Comparison of ENCODE assay signal across 35 cellular contexts in the genomic region with DNA sequence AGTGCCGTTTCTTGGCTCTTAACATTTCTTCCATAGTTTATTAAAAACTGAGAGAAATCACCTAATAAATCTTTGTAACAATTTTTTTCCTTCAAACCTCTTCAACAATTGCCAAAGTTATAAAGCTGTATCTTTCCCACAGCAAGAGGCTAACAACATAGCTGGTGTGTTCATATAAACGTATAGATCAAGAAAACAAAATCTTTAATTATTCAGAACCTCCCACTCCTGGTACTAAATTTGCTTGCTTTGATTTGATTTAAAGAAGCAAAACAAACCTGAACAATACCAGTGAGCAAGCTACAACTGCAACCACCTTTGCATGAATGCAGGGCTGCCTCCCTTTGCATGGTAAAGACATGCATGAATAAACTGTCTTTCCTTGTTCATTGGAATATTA.
DNase-seq lines count a peak whose midpoint lies in the region; ATAC-seq, FAIRE-seq and TF ChIP-seq lines count a peak whose summit lies in the region.
"Had no signal": no experiment of that assay in that cellular context is flagged by ENCODE, and none has a peak within 500 bp of the region (broad histone marks: within the 10 kb centered on the region; RNA-seq: fewer than 3 reads in every experiment).

No MANE protein-coding gene starts in this region.

- WGBS in A549 (ENCODE audit: missing lambda C conversion rate) = 41% methylated on average over 2 of the region's 2 CpGs
- 0% methylated on average over 2 of the region's 2 CpGs for WGBS in K562 (ENCODE audit: insufficient coverage, low coverage, missing lambda C conversion rate)
- WGBS in endodermal cell (ENCODE audit: insufficient coverage in 1 of 2, insufficient read length in 1 of 2), 2 experiments = 90 to 98% methylated on average over 1 to 2 of the region's 2 CpGs
- WGBS in body of pancreas, 2 donors = 80 to 91% methylated on average over 2 of the region's 2 CpGs

- H3K9me1 ChIP-seq in K562 (ENCODE audit: control insufficient read depth, insufficient read depth, low read length) = no peaks in the 10 kb centered on the region

- no peaks in the 10 kb centered on the region for H3K79me2 ChIP-seq in K562 (ENCODE audit: control insufficient read depth, insufficient read depth, low read length)

- H3K27me3 Mint-ChIP-seq in endodermal cell (ENCODE audit: insufficient read depth) (no peaks in the 10 kb centered on the region), Caco-2 (ENCODE audit: insufficient read depth, unreplicated experiment) (no peaks in the 10 kb centered on the region)
- H3K27me3 Mint-ChIP-seq: CD4-positive, alpha-beta memory T cell; CD4-positive, alpha-beta T cell had no signal

- DNase-seq in A549 (ENCODE audit: low read depth in 1 of 2, low spot score in 1 of 2) = no peak
- DNase-seq in K562 (ENCODE audit: extremely low read depth in 1 of 4, low spot score in 3 of 4) = no peak
- DNase-seq in endodermal cell = no peak
- DNase-seq in NCI-H1105 treated with DMSO at 0.1 percent for 48 hours (lab: John Stamatoyannopoulos, UW) = no peak
- DNase-seq in RKO (ENCODE audit: low spot score) = no peak
- no peak for DNase-seq in Caco-2
- no peak for DNase-seq in body of pancreas
- DNase-seq: 8988T; ACHN; AML-193; BE2C; C1 segment of cervical spinal cord; Calu3; CD4-positive, alpha-beta memory T cell; CD4-positive, alpha-beta T cell; CD4-positive, CD25-positive, alpha-beta regulatory T cell; CD8-positive, alpha-beta memory T cell; CD8-positive, alpha-beta T cell; COR-L47; DMS 273 treated with DMSO at 0.1 percent for 48 hours; DMS153; DMS53; DMS79; DMS79 treated with DMSO at 0.1 percent for 48 hours; DND-41; EL had no signal

- intact Hi-C loops in K562 (cut with micrococcal nuclease) (no loop called here), Caco-2 (cut with micrococcal nuclease; ENCODE audit: unreplicated experiment) (no loop called here), body of pancreas (cut with DNase I) (no loop called here)

- TF ChIP-seq EP300 in A549 (IDR thresholded peaks at IDR 0.05) = no peak
- no peak for TF ChIP-seq EP300 in K562 (IDR thresholded peaks at IDR 0.05; ENCODE audit: low read length)

- peaks cover 19% of the 10 kb centered on the region for H3K9me3 Mint-ChIP-seq in endodermal cell
- peaks cover 18% of the 10 kb centered on the region for H3K9me3 Mint-ChIP-seq in Caco-2 (ENCODE audit: unreplicated experiment)

- ATAC-seq in A549 (no peak), K562 (no peak), body of pancreas (no peak)
- ATAC-seq: CD8-positive, alpha-beta T cell had no signal

- TF ChIP-seq CTCF in A549 (IDR thresholded peaks at IDR 0.05) = no peak
- TF ChIP-seq CTCF in HEK293 (tag by site-specific recombination; IDR thresholded peaks at IDR 0.05) = no peak
- TF ChIP-seq CTCF in K562 (IDR thresholded peaks at IDR 0.05 in 2 of 3, conservative IDR thresholded peaks at IDR 0.05 in 1 of 3; ENCODE audit: insufficient read depth in 2 of 3, low read depth in 1 of 3, low read length in 3 of 3) = no peak
- no peak for TF ChIP-seq CTCF in endodermal cell (conservative IDR thresholded peaks at IDR 0.05)
- TF ChIP-seq CTCF in Caco-2 (IDR thresholded peaks at IDR 0.05; ENCODE audit: insufficient read depth in 1 of 2, low read depth in 1 of 2, low read length in 1 of 2, severe bottlenecking in 1 of 2, unreplicated experiment in 1 of 2) = no peak
- no peak for TF ChIP-seq CTCF in body of pancreas (IDR thresholded peaks at IDR 0.05)

- H3K4me1 ChIP-seq in A549 (no peaks in the 10 kb centered on the region), HEK293 (ENCODE audit: control insufficient read depth, insufficient read depth, low read length) (no peaks in the 10 kb centered on the region), K562 (replicated peaks in 1 of 2; ENCODE audit: control insufficient read depth in 2 of 2, insufficient read depth in 2 of 2, low read length in 2 of 2) (no peaks in the 10 kb centered on the region), endodermal cell (ENCODE audit: control insufficient read depth, insufficient read depth, low read length) (peaks cover 15% of the 10 kb centered on the region), Caco-2 (peaks cover 21% of the 10 kb centered on the region), body of pancreas (peaks cover 13% of the 10 kb centered on the region)
- H3K4me1 ChIP-seq: BE2C had no signal

- H3K27ac Mint-ChIP-seq in endodermal cell (no peak overlapping the region), Caco-2 (ENCODE audit: unreplicated experiment) (no peak overlapping the region)
- H3K27ac Mint-ChIP-seq: B cell; CD14-positive monocyte; CD4-positive, alpha-beta T cell; CD4-positive, CD25-positive, alpha-beta regulatory T cell; CD8-positive, alpha-beta memory T cell; CD8-positive, alpha-beta T cell had no signal

- no peak overlapping the region for H3K27ac ChIP-seq in A549
- H3K27ac ChIP-seq in HEK293 (ENCODE audit: extremely low read depth, low read depth, low read length) = no peak overlapping the region
- H3K27ac ChIP-seq in K562 (ENCODE audit: extremely low read depth, low read depth, low read length) = no peak overlapping the region
- H3K27ac ChIP-seq in endodermal cell (ENCODE audit: low read depth, low read length) = no peak overlapping the region
- H3K27ac ChIP-seq in body of pancreas = no peak overlapping the region
- H3K27ac ChIP-seq: 22Rv1; BLaER1; BLaER1 treated with 17β-estradiol and CSF1 and Interleukin-3, amounts not matched to agents 10 nM and 100 nM; C4-2B had no signal

- FAIRE-seq in A549 (lab: Jason Lieb, UNC) (peak; percentile 23), K562 (lab: Jason Lieb, UNC) (no peak)
- FAIRE-seq: A204.1, D721Med had no signal

- H3K9me3 ChIP-seq in A549 (peaks cover 5% of the 10 kb centered on the region; the same call in 1 of the 3 replicates), HEK293 (ENCODE audit: control insufficient read depth, insufficient read depth, low read depth, low read length) (no peaks in the 10 kb centered on the region), K562 (replicated peaks; ENCODE audit: control insufficient read depth, insufficient read depth, low read depth, low read length) (no peaks in the 10 kb centered on the region), endodermal cell (ENCODE audit: control insufficient read depth, low read length) (peaks cover 29% of the 10 kb centered on the region), Caco-2 (peaks cover 8% of the 10 kb centered on the region; the same call in 1 of the 2 replicates), body of pancreas (no peaks in the 10 kb centered on the region)
- H3K9me3 ChIP-seq: BE2C had no signal

- TF ChIP-seq POLR2A in A549 (IDR thresholded peaks at IDR 0.05; ENCODE audit: low read length) = no peak
- no peak for TF ChIP-seq POLR2A in K562 (conservative IDR thresholded peaks at IDR 0.05)
- no peak for TF ChIP-seq POLR2A in body of pancreas (IDR thresholded peaks at IDR 0.05)

- POLR2A ChIA-PET in A549 (lab: Yijun Ruan, JAX) = no interaction called here
- POLR2A ChIA-PET in HEK293 (lab: Yijun Ruan, JAX) = no interaction called here
- POLR2A ChIA-PET in K562 (lab: Yijun Ruan, JAX) = no interaction called here
- POLR2A ChIA-PET in Caco-2 (lab: Charles Lee) = no interaction called here

- H3K4me3 Mint-ChIP-seq in endodermal cell (no peak overlapping the region), Caco-2 (ENCODE audit: unreplicated experiment) (no peak overlapping the region)
- H3K4me3 Mint-ChIP-seq: B cell; CD14-positive monocyte; CD4-positive, alpha-beta memory T cell; CD4-positive, alpha-beta T cell; CD4-positive, CD25-positive, alpha-beta regulatory T cell; CD8-positive, alpha-beta memory T cell; CD8-positive, alpha-beta T cell had no signal

- in situ Hi-C loops in K562 (cut with MboI) = no loop called here

- TF ChIP-seq RAD21 in A549 (conservative IDR thresholded peaks at IDR 0.05 in 1 of 2, IDR thresholded peaks at IDR 0.05 in 1 of 2) (no peak), K562 (CRISPR knock-in tag; conservative IDR thresholded peaks at IDR 0.05 in 1 of 2, IDR thresholded peaks at IDR 0.05 in 1 of 2) (no peak)

- no peaks in the 10 kb centered on the region for H4K20me1 ChIP-seq in K562 (replicated peaks; ENCODE audit: control insufficient read depth, insufficient read depth, low read length)
- H4K20me1 ChIP-seq: BLaER1; BLaER1 treated with 17β-estradiol and CSF1 and Interleukin-3, amounts not matched to agents 10 nM and 100 nM had no signal

- no peak overlapping the region for H2AFZ ChIP-seq in K562 (ENCODE audit: low read depth, low read length)

- H3K9ac ChIP-seq in K562 (ENCODE audit: insufficient read depth in 1 of 2, low read depth in 2 of 2, low read length in 2 of 2) = no peak overlapping the region
- H3K9ac ChIP-seq in endodermal cell (ENCODE audit: extremely low read depth, low read length, poor library complexity, severe bottlenecking) = no peak overlapping the region
- H3K9ac ChIP-seq: BLaER1; BLaER1 treated with 17β-estradiol and CSF1 and Interleukin-3, amounts not matched to agents 10 nM and 100 nM had no signal

- BruUV-seq in K562 (replicated peaks; lab: Mats Ljungman, UMichigan) (no TSS peak), Caco-2 (replicated peaks; lab: Mats Ljungman, UMichigan) (no TSS peak)

- H3K4me2 ChIP-seq in A549 (no peak overlapping the region), K562 (ENCODE audit: insufficient read depth, low read length) (no peak overlapping the region)
- H3K4me2 ChIP-seq: BLaER1; BLaER1 treated with 17β-estradiol and CSF1 and Interleukin-3, amounts not matched to agents 10 nM and 100 nM had no signal

- H3K4me1 Mint-ChIP-seq in endodermal cell = peaks cover 36% of the 10 kb centered on the region
- H3K4me1 Mint-ChIP-seq in Caco-2 (ENCODE audit: low read depth, unreplicated experiment) = peaks cover 27% of the 10 kb centered on the region
- H3K4me1 Mint-ChIP-seq: B cell, CD14-positive monocyte had no signal

- CTCF ChIA-PET in A549 (lab: Yijun Ruan, JAX) (no interaction called here), HEK293 (lab: Yijun Ruan, JAX) (no interaction called here), K562 (lab: Yijun Ruan, JAX; ENCODE audit: low intra/inter-chr PET ratio) (no interaction called here), Caco-2 (lab: Charles Lee) (no interaction called here)

- H3K36me3 ChIP-seq in HEK293 (ENCODE audit: control insufficient read depth in 2 of 2, insufficient read depth in 1 of 2, low read length in 2 of 2) (no peaks in the 10 kb centered on the region), K562 (ENCODE audit: control insufficient read depth, insufficient read depth, low read length) (no peaks in the 10 kb centered on the region), endodermal cell (ENCODE audit: control insufficient read depth, insufficient read depth, low read length) (peaks cover 9% of the 10 kb centered on the region), Caco-2 (ENCODE audit: control insufficient read depth, insufficient read depth, low read length) (no peaks in the 10 kb centered on the region), body of pancreas (replicated peaks in 1 of 2; ENCODE audit: insufficient read depth in 1 of 2, low read depth in 2 of 2) (no peaks in the 10 kb centered on the region)
- H3K36me3 ChIP-seq: BE2C; BLaER1; BLaER1 treated with 17β-estradiol and CSF1 and Interleukin-3, amounts not matched to agents 10 nM and 100 nM had no signal

- no peak overlapping the region for H3K4me3 ChIP-seq in A549
- no peak overlapping the region for H3K4me3 ChIP-seq in HEK293 (ENCODE audit: low read depth, low read length)
- no peak overlapping the region for H3K4me3 ChIP-seq in K562
- H3K4me3 ChIP-seq in endodermal cell (ENCODE audit: low read length) = peak overlapping the region; percentile 71
- H3K4me3 ChIP-seq in Caco-2 (ENCODE audit: low read depth, low read length) = no peak overlapping the region
- H3K4me3 ChIP-seq in body of pancreas = no peak overlapping the region
- H3K4me3 ChIP-seq: BLaER1; BLaER1 treated with 17β-estradiol and CSF1 and Interleukin-3, amounts not matched to agents 10 nM and 100 nM had no signal

- H3K27me3 ChIP-seq in K562 (ENCODE audit: control insufficient read depth in 2 of 2, insufficient read depth in 2 of 2, low read length in 2 of 2) (no peaks in the 10 kb centered on the region), endodermal cell (ENCODE audit: control insufficient read depth, insufficient read depth, low read length, poor library complexity, severe bottlenecking) (no peaks in the 10 kb centered on the region), Caco-2 (replicated peaks; ENCODE audit: control insufficient read depth, insufficient read depth, low read length) (no peaks in the 10 kb centered on the region), body of pancreas (no peaks in the 10 kb centered on the region)
- H3K27me3 ChIP-seq: BE2C; BLaER1; BLaER1 treated with 17β-estradiol and CSF1 and Interleukin-3, amounts not matched to agents 10 nM and 100 nM had no signal

- H3K36me3 Mint-ChIP-seq in endodermal cell (ENCODE audit: low read depth) = no peaks in the 10 kb centered on the region
- H3K36me3 Mint-ChIP-seq in Caco-2 (ENCODE audit: insufficient read depth, unreplicated experiment) = no peaks in the 10 kb centered on the region
- H3K36me3 Mint-ChIP-seq: CD14-positive monocyte; CD4-positive, alpha-beta memory T cell; CD4-positive, CD25-positive, alpha-beta regulatory T cell; CD8-positive, alpha-beta T cell had no signal
